ENCODE assay signal across 18 cellular contexts in the genomic region with DNA sequence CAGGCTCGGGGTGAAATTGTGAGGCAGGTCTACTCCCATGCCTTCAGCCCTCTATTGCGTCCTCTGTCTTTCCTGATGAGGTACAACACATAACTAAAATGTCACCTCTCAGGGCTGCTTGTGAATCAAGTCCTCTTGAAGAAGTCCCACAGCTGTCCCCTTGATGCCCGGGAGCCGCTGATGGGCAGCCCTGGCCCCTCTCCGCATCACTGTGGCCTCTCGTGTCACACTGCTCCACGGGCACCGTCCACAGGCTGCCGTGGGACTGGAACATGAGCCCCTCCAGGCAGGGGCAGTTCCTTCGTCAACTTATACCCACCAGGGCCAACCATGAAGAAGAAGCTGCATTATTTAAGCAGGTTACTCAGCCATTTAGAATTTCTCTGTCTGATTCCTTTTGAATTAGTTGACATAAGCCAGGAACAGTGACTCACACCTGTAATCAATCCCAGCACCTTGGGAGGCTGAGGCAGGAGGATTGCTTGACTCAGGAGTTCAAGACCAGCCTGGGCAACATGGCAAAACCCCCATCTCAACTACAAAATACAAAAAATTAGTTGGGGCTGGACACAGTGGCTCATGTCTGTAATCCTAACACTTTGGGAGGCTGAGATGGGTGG. TPM values are rescaled to one million over a fixed set of nuclear protein-coding genes. Genes with fewer than 3 reads are reported as not detected.
DNase-seq lines count a peak whose midpoint lies in the region; ATAC-seq and TF ChIP-seq lines count a peak whose summit lies in the region.
"Had no signal": no experiment of that assay in that cellular context is flagged by ENCODE, and none has a peak within 500 bp of the region (broad histone marks: within the 10 kb centered on the region; RNA-seq: fewer than 3 reads in every experiment).

No MANE protein-coding gene starts in this region.

- no peak for ATAC-seq in activated CD8-positive, alpha-beta memory T cell treated with anti-CD3 and anti-CD28 coated beads, Interleukin-2, amount 10 ng/mL, durations not matched to agents 7 days and 5 days
- ATAC-seq in omental fat pad (ENCODE audit: low FRiP score) = no peak
- ATAC-seq: CD8-positive, alpha-beta T cell; GM23338 had no signal

- CTCF ChIA-PET in activated CD8-positive, alpha-beta memory T cell treated with anti-CD3 and anti-CD28 coated beads, Interleukin-2, amount 10 ng/mL, durations not matched to agents 7 days and 5 days (lab: Charles Lee) = no interaction called here

- TF ChIP-seq CTCF in type B pancreatic cell (conservative IDR thresholded peaks at IDR 0.05) (no peak), omental fat pad (IDR thresholded peaks at IDR 0.05) (no peak)

- H3K4me1 Mint-ChIP-seq in activated CD8-positive, alpha-beta memory T cell treated with anti-CD3 and anti-CD28 coated beads, Interleukin-2, amount 10 ng/mL, durations not matched to agents 7 days and 5 days = no peaks in the 10 kb centered on the region
- no peaks in the 10 kb centered on the region for H3K4me1 Mint-ChIP-seq in type B pancreatic cell (ENCODE audit: unreplicated experiment)

- H3K9me3 Mint-ChIP-seq in activated CD8-positive, alpha-beta memory T cell treated with anti-CD3 and anti-CD28 coated beads, Interleukin-2, amount 10 ng/mL, durations not matched to agents 7 days and 5 days (ENCODE audit: low read depth) = peaks cover 6% of the 10 kb centered on the region
- H3K9me3 Mint-ChIP-seq in type B pancreatic cell = peaks cover 2% of the 10 kb centered on the region

- no peak overlapping the region for H3K4me3 Mint-ChIP-seq in activated CD8-positive, alpha-beta memory T cell treated with anti-CD3 and anti-CD28 coated beads, Interleukin-2, amount 10 ng/mL, durations not matched to agents 7 days and 5 days
- no peak overlapping the region for H3K4me3 Mint-ChIP-seq in type B pancreatic cell
- H3K4me3 Mint-ChIP-seq: CD8-positive, alpha-beta T cell; GM23338 had no signal

- H3K27ac Mint-ChIP-seq in activated CD8-positive, alpha-beta memory T cell treated with anti-CD3 and anti-CD28 coated beads, Interleukin-2, amount 10 ng/mL, durations not matched to agents 7 days and 5 days = no peak overlapping the region
- H3K27ac Mint-ChIP-seq in type B pancreatic cell = no peak overlapping the region
- H3K27ac Mint-ChIP-seq: CD8-positive, alpha-beta T cell; GM23338 had no signal

- peaks cover 51% of the 10 kb centered on the region for H3K27me3 Mint-ChIP-seq in activated CD8-positive, alpha-beta memory T cell treated with anti-CD3 and anti-CD28 coated beads, Interleukin-2, amount 10 ng/mL, durations not matched to agents 7 days and 5 days
- H3K27me3 Mint-ChIP-seq in type B pancreatic cell = peaks cover 57% of the 10 kb centered on the region

- no peaks in the 10 kb centered on the region for H3K36me3 Mint-ChIP-seq in activated CD8-positive, alpha-beta memory T cell treated with anti-CD3 and anti-CD28 coated beads, Interleukin-2, amount 10 ng/mL, durations not matched to agents 7 days and 5 days
- H3K36me3 Mint-ChIP-seq in type B pancreatic cell = no peaks in the 10 kb centered on the region
- H3K36me3 Mint-ChIP-seq: CD8-positive, alpha-beta T cell had no signal

- DNase-seq in activated CD8-positive, alpha-beta memory T cell treated with anti-CD3 and anti-CD28 coated beads, Interleukin-2, amount 50 U/mL, for 48 hours = peak; percentile 15
- DNase-seq in activated CD8-positive, alpha-beta memory T cell treated with anti-CD3 and anti-CD28 coated beads, Interleukin-2, amount 10 ng/mL, durations not matched to agents 7 days and 5 days = no peak
- DNase-seq in RKO (ENCODE audit: low spot score) (peak; percentile 34), islet precursor cell (peak; percentile 39), type B pancreatic cell (ENCODE audit: extremely low spot score, unreplicated experiment) (peak; percentile 45), DMS 273 (lab: John Stamatoyannopoulos, UW; ENCODE audit: unreplicated experiment) (no peak), germinal center (ENCODE audit: low spot score) (no peak), omental fat pad (ENCODE audit: low spot score) (no peak)
- DNase-seq: 8988T; CD8-positive, alpha-beta T cell; DMS79 treated with DMSO at 0.1 percent for 48 hours; GF-D8; KBM-7; NCI-H1436 treated with DMSO at 0.1 percent for 48 hours; NCI-H2029 treated with DMSO at 0.1 percent for 48 hours; NCI-H2171 treated with DMSO at 0.1 percent for 48 hours; Peyer's patch had no signal

RNA-seq across cellular contexts. Expression of a gene that starts 58.5 kb away (rescaled TPM):
- 10 to 100 TPM; 54.8 to 62.1 TPM for total RNA-seq in activated CD8-positive, alpha-beta memory T cell treated with anti-CD3 and anti-CD28 coated beads, Interleukin-2, amount 10 ng/mL, durations not matched to agents 7 days and 5 days
- total RNA-seq in type B pancreatic cell (ENCODE audit: low replicate concordance) (51.6 and 59.3 TPM in 2 replicates), omental fat pad (100 to 1,000 TPM in 1 of 4 donors, 10 to 100 TPM in 3; 65.9 to 104 (median 78.3) TPM)

Comparison
In these comparisons a context has a peak if more than half of its experiments do, and no peak if none do; other contexts are left out.
1. DNase-seq: peak in activated CD8-positive, alpha-beta memory T cell treated with anti-CD3 and anti-CD28 coated beads, Interleukin-2, amount 50 U/mL, for 48 hours (single experiment), RKO (single experiment), islet precursor cell (single experiment) and type B pancreatic cell (single experiment); none in activated CD8-positive, alpha-beta memory T cell treated with anti-CD3 and anti-CD28 coated beads, Interleukin-2, amount 10 ng/mL, durations not matched to agents 7 days and 5 days (single experiment), DMS 273 (single experiment), germinal center (single experiment) and omental fat pad (single experiment).